Comparison of ENCODE assay signal across 8 cellular contexts in the genomic region with DNA sequence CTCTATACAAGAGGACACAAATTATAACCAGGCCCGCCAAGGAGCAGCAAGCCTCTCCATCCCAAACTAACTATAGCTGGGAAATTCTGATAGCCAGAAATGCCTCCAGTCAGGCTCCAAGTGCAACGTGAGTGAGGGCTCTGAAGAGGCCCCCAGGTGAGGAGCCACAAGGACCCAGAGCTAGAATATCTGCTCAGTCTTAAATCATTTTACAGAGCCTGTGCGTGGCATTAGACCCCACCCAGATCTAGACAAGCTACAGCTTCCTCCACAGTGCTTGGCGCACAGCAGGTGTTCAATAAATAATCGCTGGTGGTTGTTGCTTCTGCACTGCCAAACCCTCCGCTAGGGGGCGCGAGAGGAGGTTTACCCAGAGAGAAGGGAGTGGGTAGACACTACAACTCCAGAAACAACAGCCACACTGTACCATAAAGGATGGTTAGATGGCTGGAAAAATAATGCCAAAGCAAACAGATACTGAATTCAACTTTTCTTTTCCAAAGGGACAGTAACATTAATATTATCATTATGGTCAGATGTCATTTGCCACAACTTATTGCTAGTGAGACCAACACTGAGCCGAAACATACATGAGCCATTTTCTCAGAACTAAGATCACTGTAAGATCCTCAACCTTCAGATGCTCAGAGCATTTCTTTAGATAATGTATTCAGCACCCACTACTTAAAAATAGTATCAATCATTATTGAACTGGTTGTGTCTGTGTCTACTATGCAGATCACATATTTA. TPM values are rescaled to one million over a fixed set of nuclear protein-coding genes. Genes with fewer than 3 reads are reported as not detected.
DNase-seq lines count a peak whose midpoint lies in the region; ATAC-seq, FAIRE-seq and TF ChIP-seq lines count a peak whose summit lies in the region.
"Had no signal": no experiment of that assay in that cellular context is flagged by ENCODE, and none has a peak within 500 bp of the region (broad histone marks: within the 10 kb centered on the region; RNA-seq: fewer than 3 reads in every experiment).

No MANE protein-coding gene starts in this region.

- H3K9me3 ChIP-seq in DOHH2 (ENCODE audit: control insufficient read depth, insufficient read depth, low read length) (no peaks in the 10 kb centered on the region), SJSA1 (replicated peaks) (no peaks in the 10 kb centered on the region)

- no peak overlapping the region for H3K4me3 ChIP-seq in DOHH2 (ENCODE audit: low read length)
- H3K4me3 ChIP-seq in SJSA1 = no peak overlapping the region
- H3K4me3 ChIP-seq: skin epidermis had no signal

- ATAC-seq in GM19395 (IDR thresholded peaks at IDR 0.05; ENCODE audit: unreplicated experiment) (peak; percentile 83), foreskin keratinocyte (peak; percentile 24)

- H3K9me2 ChIP-seq in DOHH2 (replicated peaks; ENCODE audit: control insufficient read depth, low read length) = no peaks in the 10 kb centered on the region

- no peaks in the 10 kb centered on the region for H4K20me1 ChIP-seq in DOHH2 (ENCODE audit: control insufficient read depth, insufficient read depth, low read depth, low read length)

- H3K4me1 ChIP-seq in DOHH2 (ENCODE audit: control insufficient read depth, low read length) (no peaks in the 10 kb centered on the region), SJSA1 (replicated peaks) (no peaks in the 10 kb centered on the region), foreskin keratinocyte (no peaks in the 10 kb centered on the region)

- no peaks in the 10 kb centered on the region for H3K27me3 ChIP-seq in DOHH2 (ENCODE audit: control insufficient read depth, low read length)
- H3K27me3 ChIP-seq in SJSA1 (replicated peaks) = peaks cover 8% of the 10 kb centered on the region
- peaks cover 54% of the 10 kb centered on the region for H3K27me3 ChIP-seq in foreskin keratinocyte

- FAIRE-seq in HTR-8/SVneo (lab: Jason Lieb, UNC) = peak; percentile 40

- no peaks in the 10 kb centered on the region for H3F3A ChIP-seq in DOHH2 (ENCODE audit: control insufficient read depth, insufficient read depth)

- H3K27ac ChIP-seq in DOHH2 (ENCODE audit: low read depth, low read length) (no peak overlapping the region), SJSA1 (no peak overlapping the region), foreskin keratinocyte (no peak overlapping the region)
- H3K27ac ChIP-seq: skin epidermis had no signal

- H3K36me3 ChIP-seq in DOHH2 (ENCODE audit: control insufficient read depth, low read length) (no peaks in the 10 kb centered on the region), SJSA1 (no peaks in the 10 kb centered on the region)

- no peaks in the 10 kb centered on the region for H3K79me2 ChIP-seq in DOHH2 (ENCODE audit: control insufficient read depth, low read length)

- H3K4me2 ChIP-seq in DOHH2 (ENCODE audit: low read length) = no peak overlapping the region

- DNase-seq in HTR-8/SVneo (ENCODE audit: insufficient read length, low spot score) (peak; percentile 40), SJSA1 (ENCODE audit: low read depth in 1 of 2, low spot score in 2 of 2) (peak; percentile 11 to 65), foreskin keratinocyte (no peak), superior temporal gyrus (ENCODE audit: extremely low spot score) (no peak)
- peak; percentile 80 for DNase-seq in stimulated activated CD8-positive, alpha-beta memory T cell treated with anti-CD3 and anti-CD28 coated beads, Interleukin-4, amount 100 ng/mL, for 48 hours

- TF ChIP-seq CTCF in DOHH2 (IDR thresholded peaks at IDR 0.05; ENCODE audit: low read depth, low read length, poor library complexity, severe bottlenecking) (peak; percentile 81), foreskin keratinocyte (conservative IDR thresholded peaks at IDR 0.05) (peak; percentile 52)

RNA-seq across cellular contexts. Expression of gene ZIC4, which starts 44.5 kb away (rescaled TPM):
- total RNA-seq in SJSA1 (2014; rRNA removed; shearing (Covaris generic)) = 1.5 TPM in 1 of 2 replicates, not detected in the other
- not detected in 2 replicates for total RNA-seq in foreskin keratinocyte
- not detected in 2 replicates for polyA plus RNA-seq in foreskin keratinocyte

RNA-seq across cellular contexts. Expression of gene ZIC1, which starts 47.3 kb away (rescaled TPM):
- total RNA-seq in SJSA1 (2014; rRNA removed; shearing (Covaris generic)) = 7.1 and 10.9 TPM in 2 replicates
- not detected in 2 replicates for total RNA-seq in foreskin keratinocyte
- not detected in 2 replicates for polyA plus RNA-seq in foreskin keratinocyte

Comparison
In these comparisons a context has a peak if more than half of its experiments do, and no peak if none do; other contexts are left out.
1. DNase-seq: peak in HTR-8/SVneo (single experiment), SJSA1 (2 of 2) and stimulated activated CD8-positive, alpha-beta memory T cell treated with anti-CD3 and anti-CD28 coated beads, Interleukin-4, amount 100 ng/mL, for 48 hours (single experiment); none in foreskin keratinocyte (0 of 2) and superior temporal gyrus (single experiment).